In the genomic region with DNA sequence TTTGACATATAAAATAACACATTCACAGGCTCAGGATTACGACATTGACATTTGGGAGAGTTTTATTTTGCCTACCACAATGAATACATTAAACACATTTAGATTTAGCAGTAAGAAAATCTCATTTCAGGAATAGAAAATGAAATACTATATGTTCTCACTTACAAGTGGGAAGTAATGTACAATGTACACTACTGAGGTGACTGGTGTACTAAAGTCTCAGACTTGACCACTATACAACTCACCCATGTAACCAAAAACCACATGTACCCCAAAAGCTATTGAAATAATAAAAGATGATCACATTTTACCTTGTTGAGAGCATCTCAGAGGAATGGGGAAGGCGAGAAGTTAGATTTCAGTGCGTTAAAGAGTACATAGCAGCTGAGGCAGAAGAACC, we compare ENCODE assay signal across 12 cellular contexts.
"Had no signal": no experiment of that assay in that cellular context is flagged by ENCODE, and none has a peak within 500 bp of the region (broad histone marks: within the 10 kb centered on the region; RNA-seq: fewer than 3 reads in every experiment).

No MANE protein-coding gene starts in this region.

- DNase-seq: activated CD4-positive, alpha-beta T cell treated with anti-CD3 and anti-CD28 coated beads, Interleukin-2, amount 50 U/mL, for 1 hour; activated naive CD4-positive, alpha-beta T cell treated with Interleukin-2 at 50 U/mL for 16 hours; activated naive CD8-positive, alpha-beta T cell treated with anti-CD3 and anti-CD28 coated beads, Interleukin-2, amount 50 U/mL, for 24 hours; cerebellar nuclear complex; dermis blood vessel endothelial cell; effector memory CD8-positive, alpha-beta T cell; foreskin keratinocyte; mesendoderm; nucleus accumbens; stimulated activated CD4-positive, alpha-beta T cell treated with anti-CD3 and anti-CD28 coated beads, Interleukin-2, amount 100 ng/mL, for 48 hours had no signal

- ATAC-seq: activated CD4-positive, CD25-positive, alpha-beta regulatory T cell treated with anti-CD3 and anti-CD28 coated beads, Interleukin-2, amount 50 U/mL, for 24 hours; activated naive CD8-positive, alpha-beta T cell treated with anti-CD3 and anti-CD28 coated beads, Interleukin-2, amount 50 U/mL, for 24 hours; effector memory CD8-positive, alpha-beta T cell; foreskin keratinocyte; stimulated activated memory B cell treated with anti-CD40 and anti-IgM and Interleukin-4, amounts not matched to agents 10 μg/mL and 1 μg/mL and 100 μg/mL, for 72 hours had no signal
